ENCODE assay signal across 8 cellular contexts in the genomic region with DNA sequence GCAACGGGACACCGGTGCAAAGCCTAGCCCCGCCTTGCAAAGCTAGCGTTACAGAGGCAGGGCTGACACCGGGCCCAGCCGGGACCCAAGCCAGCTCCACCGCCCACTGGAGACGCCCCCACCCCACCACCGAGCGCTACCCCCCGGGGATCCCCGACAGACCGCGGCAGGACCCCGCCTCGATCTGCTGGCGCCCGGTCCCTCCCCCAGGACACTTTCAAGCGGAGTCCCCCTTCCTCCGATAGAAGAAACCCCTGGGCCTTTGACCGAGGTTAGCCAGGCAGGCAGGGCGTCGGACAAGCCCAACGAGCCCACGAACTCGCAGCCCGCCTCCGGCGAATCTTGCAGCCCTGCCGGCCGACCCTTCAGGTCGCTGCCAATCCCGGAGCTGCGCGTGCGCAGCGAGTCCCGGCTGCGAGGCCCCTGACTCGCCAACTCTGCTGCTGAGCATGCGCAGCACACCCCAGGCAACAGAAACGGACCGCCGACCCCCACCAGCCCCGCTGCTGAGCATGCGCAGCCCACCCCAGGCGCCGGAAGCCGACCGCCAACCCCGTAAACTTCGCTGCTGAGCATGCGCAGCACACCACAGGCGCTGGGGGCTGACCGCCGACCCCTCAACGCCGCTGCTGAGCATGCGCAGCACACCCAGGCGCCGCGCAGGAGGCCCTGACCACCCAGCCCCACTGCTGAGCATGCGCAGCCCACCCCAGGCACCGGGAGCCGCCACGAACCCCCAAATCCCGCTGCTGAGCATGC. TPM values are rescaled to one million over a fixed set of nuclear protein-coding genes. Genes with fewer than 3 reads are reported as not detected.
DNase-seq lines count a peak whose midpoint lies in the region; ATAC-seq, FAIRE-seq and TF ChIP-seq lines count a peak whose summit lies in the region.

No MANE protein-coding gene starts in this region.

- H3K4me1 Mint-ChIP-seq in endodermal cell = peaks cover 15% of the 10 kb centered on the region

- H3K27ac ChIP-seq in endodermal cell (ENCODE audit: low read depth, low read length) (peak overlapping the region; percentile 96), mesodermal cell (ENCODE audit: low read depth, low read length, severe bottlenecking) (peak overlapping the region; percentile 98)

- TF ChIP-seq CTCF in endodermal cell (conservative IDR thresholded peaks at IDR 0.05) = no peak

- H3K27me3 ChIP-seq in endodermal cell (ENCODE audit: control insufficient read depth, insufficient read depth, low read length, poor library complexity, severe bottlenecking) = no peaks in the 10 kb centered on the region

- peak overlapping the region; percentile 90 for H3K27ac Mint-ChIP-seq in endodermal cell

- WGBS in endodermal cell (ENCODE audit: insufficient coverage in 1 of 2, insufficient read length in 1 of 2), 2 experiments = 0% methylated on average over 16 to 67 of the region's 67 CpGs
- 0% methylated on average over 57 to 61 of the region's 67 CpGs for WGBS in mesodermal cell (ENCODE audit: insufficient coverage in 2 of 2), 2 experiments

- peaks cover 13% of the 10 kb centered on the region for H3K27me3 Mint-ChIP-seq in endodermal cell (ENCODE audit: insufficient read depth)

- H3K4me3 Mint-ChIP-seq in endodermal cell = peak overlapping the region; percentile 81

- peak; percentile 92 for FAIRE-seq in HTR-8/SVneo (lab: Jason Lieb, UNC)

- peak overlapping the region; percentile 85 for H3K9ac ChIP-seq in endodermal cell (ENCODE audit: extremely low read depth, low read length, poor library complexity, severe bottlenecking)

- H3K36me3 Mint-ChIP-seq in endodermal cell (ENCODE audit: low read depth) = peaks cover 38% of the 10 kb centered on the region

- peaks cover 23% of the 10 kb centered on the region for H3K9me3 ChIP-seq in endodermal cell (ENCODE audit: control insufficient read depth, low read length)
- H3K9me3 ChIP-seq in mesodermal cell (ENCODE audit: control insufficient read depth, low read length) = peaks cover 4% of the 10 kb centered on the region

- H3K4me3 ChIP-seq in endodermal cell (ENCODE audit: low read length) (peak overlapping the region; percentile 85), mesodermal cell (ENCODE audit: extremely low read depth, insufficient read depth, low read length, poor library complexity, severe bottlenecking) (peak overlapping the region; percentile 76)

- peaks cover 34% of the 10 kb centered on the region for H3K9me3 Mint-ChIP-seq in endodermal cell

- H3K36me3 ChIP-seq in endodermal cell (ENCODE audit: control insufficient read depth, insufficient read depth, low read length) = peaks cover 25% of the 10 kb centered on the region
- H3K36me3 ChIP-seq in mesodermal cell (ENCODE audit: control insufficient read depth, insufficient read depth, low read length) = peaks cover 15% of the 10 kb centered on the region

- peak; percentile 77 for ATAC-seq in GM21381 (IDR thresholded peaks at IDR 0.05; ENCODE audit: unreplicated experiment)

- DNase-seq in COR-L47 (lab: John Stamatoyannopoulos, UW) = peak; percentile 98
- DNase-seq in HTR-8/SVneo (ENCODE audit: insufficient read length, low spot score) = peak; percentile 100
- peak; percentile 92 for DNase-seq in NOMO-1 treated with DMSO at 0.1 percent for 48 hours (lab: John Stamatoyannopoulos, UW; ENCODE audit: unreplicated experiment)
- peak; percentile 94 for DNase-seq in activated CD8-positive, alpha-beta memory T cell treated with anti-CD3 and anti-CD28 coated beads, Interleukin-2, amount 50 U/mL, for 1 hour (ENCODE audit: extremely low read depth)
- peak; percentile 100 for DNase-seq in endodermal cell
- peak; percentile 98 for DNase-seq in stimulated activated CD8-positive, alpha-beta memory T cell treated with anti-CD3 and anti-CD28 coated beads, Interleukin-15, amount 100 ng/mL, for 24 hours (ENCODE audit: low read depth)

- H3K4me1 ChIP-seq in endodermal cell (ENCODE audit: control insufficient read depth, insufficient read depth, low read length) = no peaks in the 10 kb centered on the region
- H3K4me1 ChIP-seq in mesodermal cell (ENCODE audit: control insufficient read depth, insufficient read depth, low read length, poor library complexity, severe bottlenecking) = peaks cover 10% of the 10 kb centered on the region

RNA-seq across cellular contexts. Expression of a gene that starts 0.7 kb away (rescaled TPM):
- 10 to 100 TPM; 27.1 to 40.1 TPM for total RNA-seq in endodermal cell
- polyA plus RNA-seq in endodermal cell (2013, experiment 1 of 2) = 25.3 TPM
- polyA plus RNA-seq in endodermal cell (2013, experiment 2 of 2) = 23.9 TPM
- 24.6 TPM for polyA plus RNA-seq in mesodermal cell (2013, experiment 1 of 2)
- polyA plus RNA-seq in mesodermal cell (2013, experiment 2 of 2) = 24.1 TPM

RNA-seq across cellular contexts. Expression of a gene that starts 39.5 kb away (rescaled TPM):
- 10 to 100 TPM; 28.2 to 35.2 TPM for total RNA-seq in endodermal cell
- polyA plus RNA-seq in endodermal cell (2013, experiment 1 of 2) = 21.2 TPM
- polyA plus RNA-seq in endodermal cell (2013, experiment 2 of 2) = 20.2 TPM
- 23.2 TPM for polyA plus RNA-seq in mesodermal cell (2013, experiment 1 of 2)
- 20.8 TPM for polyA plus RNA-seq in mesodermal cell (2013, experiment 2 of 2)

RNA-seq across cellular contexts. Expression of a gene that starts 56.4 kb away (rescaled TPM):
- 1,000 to 10,000 TPM; 1,323 to 1,693 TPM for total RNA-seq in endodermal cell
- polyA plus RNA-seq in endodermal cell (2013, experiment 1 of 2) = 1,899 TPM
- 1,806 TPM for polyA plus RNA-seq in endodermal cell (2013, experiment 2 of 2)
- 1,875 TPM for polyA plus RNA-seq in mesodermal cell (2013, experiment 1 of 2)
- polyA plus RNA-seq in mesodermal cell (2013, experiment 2 of 2) = 1,958 TPM

Comparison
In these comparisons a context has a peak if more than half of its experiments do, and no peak if none do; other contexts are left out.
1. Peak in every context shown above with its lines: DNase-seq, ATAC-seq, H3K4me3 ChIP-seq and H3K27ac ChIP-seq.